8 cellular contexts compared by ENCODE assay signal in genomic region chr1:235415008-235415904, GRCh38. TPM values are rescaled to one million over a fixed set of nuclear protein-coding genes. Genes with fewer than 3 reads are reported as not detected.
DNase-seq lines count a peak whose midpoint lies in the region; ATAC-seq and TF ChIP-seq lines count a peak whose summit lies in the region.

No MANE protein-coding gene starts in this region.

- 82% methylated on average over 7 of the region's 7 CpGs for WGBS in prostate gland

- no peaks in the 10 kb centered on the region for H3K36me3 ChIP-seq in CD8-positive, alpha-beta T cell (ENCODE audit: insufficient read depth, low read length)
- H3K36me3 ChIP-seq in MG63 (peaks cover 23% of the 10 kb centered on the region), prostate gland (no peaks in the 10 kb centered on the region)

- H3K4me1 Mint-ChIP-seq in CD8-positive, alpha-beta T cell (ENCODE audit: low read depth) = peaks cover 10% of the 10 kb centered on the region

- peak; percentile 24 to 70 (median 51) for DNase-seq in CD8-positive, alpha-beta T cell
- DNase-seq in GM20000 (ENCODE audit: low spot score) = peak; percentile 79
- DNase-seq in MG63 = peak; percentile 77
- DNase-seq in activated naive CD4-positive, alpha-beta T cell treated with anti-CD3 and anti-CD28 coated beads, Interleukin-2, amount 50 U/mL, for 72 hours (ENCODE audit: low spot score in 2 of 2) = peak in 1 of 2 donors; percentile 42
- peak in 41 of 42 donors; percentile 22 to 83 (median 54) for DNase-seq in head of caudate nucleus
- DNase-seq in prostate gland (ENCODE audit: low spot score) = peak; percentile 63

- H3K27me3 Mint-ChIP-seq in CD8-positive, alpha-beta T cell (ENCODE audit: low read depth) = no peaks in the 10 kb centered on the region

- POLR2A ChIA-PET in CD8-positive, alpha-beta T cell (lab: Charles Lee) = no interaction called here

- H3K27ac ChIP-seq in CD8-positive, alpha-beta T cell (ENCODE audit: low read depth, low read length) = no peak overlapping the region
- H3K27ac ChIP-seq in prostate gland = no peak overlapping the region

- peak; percentile 69 for ATAC-seq in CD8-positive, alpha-beta T cell
- peak; percentile 86 for ATAC-seq in SK-N-SH treated with all-trans-retinoic acid at 6 μM for 48 hours
- ATAC-seq in activated naive CD4-positive, alpha-beta T cell treated with anti-CD3 and anti-CD28 coated beads, Interleukin-2, amount 50 U/mL, for 72 hours = peak; percentile 68 to 78
- ATAC-seq in GM18511 (IDR thresholded peaks at IDR 0.05; ENCODE audit: unreplicated experiment) = no peak

- TF ChIP-seq CTCF in CD8-positive, alpha-beta T cell (IDR thresholded peaks at IDR 0.05) = peak; percentile 77
- TF ChIP-seq CTCF in GM20000 (IDR thresholded peaks at IDR 0.05; ENCODE audit: extremely low read depth, missing control alignments) (peak; percentile 63), prostate gland (IDR thresholded peaks at IDR 0.05) (peak; percentile 45 to 82 (median 80))

- H3K4me3 Mint-ChIP-seq in CD8-positive, alpha-beta T cell = no peak overlapping the region

- H3K4me3 ChIP-seq in CD8-positive, alpha-beta T cell (ENCODE audit: low read depth, low read length) = no peak overlapping the region
- no peak overlapping the region for H3K4me3 ChIP-seq in MG63
- no peak overlapping the region for H3K4me3 ChIP-seq in prostate gland

- TF ChIP-seq POLR2A in prostate gland (IDR thresholded peaks at IDR 0.05) = no peak

- intact Hi-C loops in CD8-positive, alpha-beta T cell (cut with DNase I, micrococcal nuclease) = loop anchor here (1.0 to 5.0 kb wide), 3 partner anchors 88 to 918 kb away; partner anchors contain the start of genes ARID4B (in 1 of the 2) and GGPS1 (in 1 of the 2)
- intact Hi-C loops in head of caudate nucleus (cut with DNase I) = loop anchor here (5.0 to 10.0 kb wide), 2 partner anchors 88 to 320 kb away; partner anchors contain the start of genes ARID4B and GGPS1
- intact Hi-C loops in prostate gland (cut with DNase I) = loop anchor here (5.0 kb wide), 2 partner anchors 88 to 323 kb away; partner anchors contain the start of genes ARID4B and GGPS1

- H3K27ac Mint-ChIP-seq in CD8-positive, alpha-beta T cell = no peak overlapping the region
- H3K27ac Mint-ChIP-seq in activated naive CD4-positive, alpha-beta T cell treated with anti-CD3 and anti-CD28 coated beads, Interleukin-2, amount 50 U/mL, for 72 hours = no peak overlapping the region

- no peaks in the 10 kb centered on the region for H3K9me3 ChIP-seq in CD8-positive, alpha-beta T cell (ENCODE audit: low read length)
- H3K9me3 ChIP-seq in MG63 (no peaks in the 10 kb centered on the region), prostate gland (no peaks in the 10 kb centered on the region)

- CTCF ChIA-PET in CD8-positive, alpha-beta T cell (lab: Charles Lee) = interaction anchor here (0.6 to 3.7 kb wide), 39 partner anchors 9 to 928 kb away, joined by 3 to 53 read pairs (median 5); partner anchors contain the start of genes ARID4B and GGPS1

- H3K9me3 Mint-ChIP-seq in CD8-positive, alpha-beta T cell = no peaks in the 10 kb centered on the region
- no peaks in the 10 kb centered on the region for H3K9me3 Mint-ChIP-seq in activated naive CD4-positive, alpha-beta T cell treated with anti-CD3 and anti-CD28 coated beads, Interleukin-2, amount 50 U/mL, for 72 hours

- peaks cover 21% of the 10 kb centered on the region for H3K36me3 Mint-ChIP-seq in CD8-positive, alpha-beta T cell
- no peaks in the 10 kb centered on the region for H3K36me3 Mint-ChIP-seq in activated naive CD4-positive, alpha-beta T cell treated with anti-CD3 and anti-CD28 coated beads, Interleukin-2, amount 50 U/mL, for 72 hours

- no peaks in the 10 kb centered on the region for H3K27me3 ChIP-seq in CD8-positive, alpha-beta T cell (ENCODE audit: insufficient read depth, low read length)
- H3K27me3 ChIP-seq in MG63 (no peaks in the 10 kb centered on the region), prostate gland (replicated peaks; ENCODE audit: insufficient read depth) (no peaks in the 10 kb centered on the region)

- H3K4me1 ChIP-seq in CD8-positive, alpha-beta T cell (ENCODE audit: insufficient read depth, low read length) = no peaks in the 10 kb centered on the region
- no peaks in the 10 kb centered on the region for H3K4me1 ChIP-seq in prostate gland (replicated peaks)

TF ChIP-seq in SK-N-SH treated with all-trans-retinoic acid at 6 μM for 48 hours, 23 proteins besides CTCF, POLR2A, EP300 and RAD21:
- no peak for TF ChIP-seq ZNF565 (CRISPR knock-in tag; conservative IDR thresholded peaks at IDR 0.05; ENCODE audit: low read depth)
- no peak for TF ChIP-seq TCF4 (CRISPR knock-in tag; IDR thresholded peaks at IDR 0.05; ENCODE audit: borderline replicate concordance)
- TF ChIP-seq ZFP3 (CRISPR knock-in tag; IDR thresholded peaks at IDR 0.05) = no peak
- no peak for TF ChIP-seq POU6F1 (CRISPR knock-in tag; IDR thresholded peaks at IDR 0.05; ENCODE audit: borderline replicate concordance, low read depth)
- no peak for TF ChIP-seq ZNF8 (CRISPR knock-in tag; IDR thresholded peaks at IDR 0.05)
- no peak for TF ChIP-seq SNAI2 (CRISPR knock-in tag; IDR thresholded peaks at IDR 0.05)
- no peak for TF ChIP-seq PPARA (CRISPR knock-in tag; IDR thresholded peaks at IDR 0.05; ENCODE audit: borderline replicate concordance)
- TF ChIP-seq ZNF70 (CRISPR knock-in tag; IDR thresholded peaks at IDR 0.05) = no peak

RNA-seq across cellular contexts. Expression of gene TBCE, which starts 48.0 kb away (rescaled TPM):
- total RNA-seq in CD8-positive, alpha-beta T cell = 1 to 10 TPM; 6.0 to 7.1 TPM
- total RNA-seq in MG63 (2014; rRNA removed; shearing (Covaris generic); ENCODE audit: low replicate concordance) = 60.4 and 63.4 TPM in 2 replicates
- total RNA-seq in activated naive CD4-positive, alpha-beta T cell treated with anti-CD3 and anti-CD28 coated beads, Interleukin-2, amount 50 U/mL, for 72 hours = 10 to 100 TPM; 26.9 to 28.8 TPM
- 10 to 100 TPM; 24.2 to 25.0 TPM for total RNA-seq in prostate gland
